In the genomic region with DNA sequence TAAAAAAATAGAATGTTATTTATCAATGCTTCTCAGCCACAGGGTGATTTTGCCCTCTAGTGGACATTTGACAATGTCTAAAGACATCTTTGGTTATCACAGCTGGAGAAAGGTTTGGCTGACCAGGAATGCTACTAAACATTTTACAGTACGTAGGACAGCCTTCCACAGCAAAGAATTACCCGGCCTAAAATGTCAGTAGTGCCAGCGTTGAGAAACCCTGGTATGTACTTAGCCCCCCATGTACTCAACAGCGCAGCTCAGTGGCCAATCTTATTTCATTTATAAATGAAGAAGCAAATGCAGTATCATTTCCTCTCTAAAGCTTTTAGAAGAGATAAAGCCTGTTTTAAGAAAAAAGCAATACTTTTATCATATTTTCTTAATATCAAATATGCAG, we compare ENCODE assay signal across 8 cellular contexts. TPM values are rescaled to one million over a fixed set of nuclear protein-coding genes. Genes with fewer than 3 reads are reported as not detected.
A peak's percentile ranks its signal among the peaks of the same experiment; 100 is the strongest.
DNase-seq lines count a peak whose midpoint lies in the region; ATAC-seq and TF ChIP-seq lines count a peak whose summit lies in the region.

No MANE protein-coding gene starts in this region.

- in situ Hi-C loops in SK-MEL-5 (cut with HindIII; ENCODE audit: low pct_unique_long_range_greater_than_20kb, low sequenced_read_pairs), result loop anchor here (10.0 kb wide), 1 partner anchor 74 kb away; no protein-coding TSS in a partner anchor

- no peak overlapping the region for H3K27ac ChIP-seq in CD8-positive, alpha-beta memory T cell (ENCODE audit: low read depth, low read length)
- H3K27ac ChIP-seq in HL-60 (replicated peaks) (no peak overlapping the region), left lung (no peak overlapping the region), thoracic aorta (no peak overlapping the region)

- CTCF ChIA-PET in CD8-positive, alpha-beta memory T cell (lab: Charles Lee), result interaction anchor here (0.7 to 5.9 kb wide), 17 partner anchors 9 to 98 kb away, joined by 3 to 51 read pairs (median 3); no protein-coding TSS in a partner anchor

- POLR2A ChIA-PET in CD8-positive, alpha-beta memory T cell (lab: Charles Lee), result interaction anchor here (2.0 kb wide), 1 partner anchor 57 kb away, joined by 6 read pairs; a partner anchor contains a TSS

- H3K36me3 ChIP-seq in CD8-positive, alpha-beta memory T cell (ENCODE audit: insufficient read depth, low read length), result no peaks in the 10 kb centered on the region
- H3K36me3 ChIP-seq in left lung (no peaks in the 10 kb centered on the region), thoracic aorta (no peaks in the 10 kb centered on the region)

- H3K36me3 Mint-ChIP-seq in CD8-positive, alpha-beta memory T cell, result peaks cover 0 to 5% (median 0%) of the 10 kb centered on the region in 3 donors

- peak; percentile 23 for ATAC-seq in left lung
- ATAC-seq in thoracic aorta (ENCODE audit: insufficient number of reproducible peaks, low FRiP score, low read depth), result no peak
- no peak for ATAC-seq in GM19395 (IDR thresholded peaks at IDR 0.05; ENCODE audit: unreplicated experiment)

- H3K27me3 Mint-ChIP-seq in CD8-positive, alpha-beta memory T cell, result no peaks in the 10 kb centered on the region

- H3K4me3 Mint-ChIP-seq in CD8-positive, alpha-beta memory T cell, result peak overlapping the region in 4 of 7 donors; percentile 33 to 61 (median 58)

- intact Hi-C loops in left lung (cut with DNase I), result no loop called here

- peaks cover 61% of the 10 kb centered on the region for H3K4me1 ChIP-seq in CD8-positive, alpha-beta memory T cell (ENCODE audit: insufficient read depth, low read length)
- H3K4me1 ChIP-seq in left lung (peaks cover 47 to 94% of the 10 kb centered on the region in 2 donors), thoracic aorta (ENCODE audit: control insufficient read depth in 1 of 2, low read depth in 2 of 2) (peaks cover 50 to 60% of the 10 kb centered on the region in 2 donors)

- no peaks in the 10 kb centered on the region for H3K27me3 ChIP-seq in CD8-positive, alpha-beta memory T cell (ENCODE audit: insufficient read depth, low read length, poor library complexity, severe bottlenecking)
- no peaks in the 10 kb centered on the region for H3K27me3 ChIP-seq in HL-60 (ENCODE audit: insufficient read depth, poor library complexity, severe bottlenecking)
- no peaks in the 10 kb centered on the region for H3K27me3 ChIP-seq in left lung
- H3K27me3 ChIP-seq in thoracic aorta (replicated peaks; ENCODE audit: insufficient read depth), result no peaks in the 10 kb centered on the region

- no peak overlapping the region for H3K4me3 ChIP-seq in CD8-positive, alpha-beta memory T cell (ENCODE audit: low read length)
- H3K4me3 ChIP-seq in HL-60 (replicated peaks; ENCODE audit: insufficient read depth, low read length) (no peak overlapping the region), left lung (no peak overlapping the region), thoracic aorta (no peak overlapping the region)

- H3K4me1 Mint-ChIP-seq in CD8-positive, alpha-beta memory T cell, result peaks cover 59 to 85% (median 74%) of the 10 kb centered on the region in 3 donors

- peak overlapping the region; percentile 9 to 76 (median 63) for H3K27ac Mint-ChIP-seq in CD8-positive, alpha-beta memory T cell

- no peaks in the 10 kb centered on the region for H3K9me3 Mint-ChIP-seq in CD8-positive, alpha-beta memory T cell

- TF ChIP-seq CTCF in HL-60 (IDR thresholded peaks at IDR 0.05; ENCODE audit: insufficient read depth, low read length) (peak; percentile 38), left lung (IDR thresholded peaks at IDR 0.05) (peak; percentile 45 to 65), thoracic aorta (IDR thresholded peaks at IDR 0.05) (peak; percentile 47)

- no peaks in the 10 kb centered on the region for H3K9me3 ChIP-seq in CD8-positive, alpha-beta memory T cell (ENCODE audit: low read length)
- no peaks in the 10 kb centered on the region for H3K9me3 ChIP-seq in left lung
- H3K9me3 ChIP-seq in thoracic aorta, result no peaks in the 10 kb centered on the region

- DNase-seq in CD8-positive, alpha-beta memory T cell, result peak; percentile 17 to 59 (median 36)
- peak in 1 of 2 experiments; percentile 67 for DNase-seq in HL-60 (ENCODE audit: low read depth in 1 of 2, low spot score in 1 of 2)
- peak; percentile 86 for DNase-seq in SK-MEL-5 (ENCODE audit: low read depth, low spot score)
- peak; percentile 61 for DNase-seq in brain pericyte (ENCODE audit: low read depth, low spot score)
- no peak for DNase-seq in left lung
- no peak for DNase-seq in thoracic aorta (ENCODE audit: low spot score)
- DNase-seq in NK-92 treated with Interleukin-12 subunit alpha and Interleukin-12 subunit beta, amount 100 ng/mL, for 24 hours (lab: John Stamatoyannopoulos, UW), result no peak

RNA-seq across cellular contexts. Expression of a gene that starts 5.8 kb away (rescaled TPM):
- total RNA-seq in CD8-positive, alpha-beta memory T cell, result 10 to 100 TPM; 91.9 to 92.7 TPM
- polyA plus RNA-seq in CD8-positive, alpha-beta memory T cell, result 45.7 TPM
- total RNA-seq in SK-MEL-5 (2014; rRNA removed; shearing (Covaris generic)), result 57.2 and 60.6 TPM in 2 replicates
- polyA plus RNA-seq in SK-MEL-5 (2015; cell fraction: cytosol; rRNA removed), result 54.4 and 58.8 TPM in 2 replicates
- 165 and 185 TPM in 2 replicates for polyA plus RNA-seq in SK-MEL-5 (2015; cell fraction: nucleus; rRNA removed)
- 10 to 100 TPM; 78.8 to 92.9 TPM for total RNA-seq in left lung
- total RNA-seq in thoracic aorta, result 100 to 1,000 TPM in 1 of 2 donors, 10 to 100 TPM in 1; 77.6 to 133 TPM

RNA-seq across cellular contexts. Expression of a gene that starts 57.0 kb away (rescaled TPM):
- 100 to 1,000 TPM; 394 to 409 TPM for total RNA-seq in CD8-positive, alpha-beta memory T cell
- 312 TPM for polyA plus RNA-seq in CD8-positive, alpha-beta memory T cell
- 149 and 153 TPM in 2 replicates for total RNA-seq in SK-MEL-5 (2014; rRNA removed; shearing (Covaris generic))
- polyA plus RNA-seq in SK-MEL-5 (2015; cell fraction: cytosol; rRNA removed), result 164 and 217 TPM in 2 replicates
- polyA plus RNA-seq in SK-MEL-5 (2015; cell fraction: nucleus; rRNA removed), result 212 and 255 TPM in 2 replicates
- total RNA-seq in left lung (100 to 1,000 TPM; 164 to 239 TPM), thoracic aorta (100 to 1,000 TPM in 1 of 2 donors, 10 to 100 TPM in 1; 89.2 to 373 TPM)

Comparison
In these comparisons a context has a peak if more than half of its experiments do, and no peak if none do; other contexts are left out.
1. DNase-seq: peak in CD8-positive, alpha-beta memory T cell (5 of 5), SK-MEL-5 (single experiment) and brain pericyte (single experiment); none in left lung (0 of 2), thoracic aorta (single experiment) and NK-92 treated with Interleukin-12 subunit alpha and Interleukin-12 subunit beta, amount 100 ng/mL, for 24 hours (single experiment).
2. Peak in every context shown above with its lines, with median percentiles within 50 percentile points of each other: CTCF ChIP-seq.